In the genomic region with DNA sequence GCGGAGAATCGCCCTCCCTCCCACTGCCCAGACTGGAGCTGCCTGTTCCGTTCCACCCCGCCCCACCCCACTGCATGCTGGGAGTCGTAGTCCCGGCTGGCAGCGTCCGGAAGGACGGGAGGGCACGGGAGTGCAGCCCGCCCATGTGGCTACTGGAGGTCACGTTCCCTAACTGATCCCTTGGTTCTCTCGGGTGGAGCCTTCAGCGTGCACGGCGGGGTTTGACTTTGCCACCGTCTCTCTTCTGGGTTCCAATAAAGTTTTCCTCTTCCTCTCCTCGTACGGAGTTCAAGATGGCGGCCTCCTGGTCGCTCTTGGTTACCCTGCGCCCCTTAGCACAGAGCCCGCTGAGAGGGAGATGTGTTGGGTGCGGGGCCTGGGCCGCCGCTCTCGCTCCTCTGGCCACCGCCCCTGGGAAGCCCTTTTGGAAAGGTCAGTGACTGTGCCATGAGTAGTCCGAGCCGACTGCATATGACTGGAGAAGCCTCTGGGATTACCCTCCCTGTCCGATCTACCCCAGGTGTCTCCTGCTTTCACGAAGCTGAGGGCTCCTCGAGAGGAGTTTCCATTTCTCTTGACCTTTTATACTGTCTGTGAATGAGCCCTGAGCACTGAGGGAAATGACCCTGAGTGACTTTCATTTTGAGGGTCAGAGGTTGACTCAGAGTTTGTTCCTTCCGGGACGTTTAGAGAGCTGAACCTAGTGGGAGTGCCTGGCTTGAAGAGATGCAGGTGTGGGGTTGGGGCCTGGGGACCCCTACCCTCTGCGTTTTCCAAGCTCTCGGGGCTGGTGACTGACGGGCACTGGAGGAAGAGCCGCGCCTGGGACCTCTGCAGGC, we compare ENCODE assay signal across 8 cellular contexts. TPM values are rescaled to one million over a fixed set of nuclear protein-coding genes. Genes with fewer than 3 reads are reported as not detected.
DNase-seq lines count a peak whose midpoint lies in the region; ATAC-seq and TF ChIP-seq lines count a peak whose summit lies in the region.

Gene AFG1L, plus strand, starts transcription at position 268 of the 839 bp plus-strand sequence. Its CDS starts 26 bp downstream, at position 294.

- TF ChIP-seq CTCF in GM12875 (IDR thresholded peaks at IDR 0.05; ENCODE audit: borderline replicate concordance, insufficient read depth, low read depth, low read length) (no peak), upper lobe of right lung (IDR thresholded peaks at IDR 0.05) (peak; percentile 5)

- peaks cover 8% of the 10 kb centered on the region for H3K4me1 ChIP-seq in upper lobe of right lung

- peak within 1 kb of the TSS; percentile 95 for H3K27ac ChIP-seq in upper lobe of right lung

- no peaks in the 10 kb centered on the region for H3K27me3 ChIP-seq in upper lobe of right lung

- DNase-seq in NCI-H1105 (lab: John Stamatoyannopoulos, UW) (peak; percentile 93), T follicular helper cell (ENCODE audit: low read depth) (peak; percentile 81), amniotic epithelial cell (ENCODE audit: low read depth) (peak; percentile 85), left cardiac atrium (peak; percentile 95), posterior vena cava (ENCODE audit: low spot score) (peak; percentile 97), upper lobe of right lung (peak; percentile 98)

- H3K36me3 ChIP-seq in upper lobe of right lung = no peaks in the 10 kb centered on the region

- intact Hi-C loops in left cardiac atrium (cut with DNase I) (loop anchor here in 1 of 2 donors (2.0 kb wide), 1 partner anchor 34 kb away; the partner anchor contains the start of gene SNX3), posterior vena cava (cut with DNase I) (no loop called here), upper lobe of right lung (cut with DNase I) (no loop called here)

- H3K4me3 ChIP-seq in GM12875 (ENCODE audit: low read depth, low read length) = peak within 1 kb of the TSS; percentile 81
- H3K4me3 ChIP-seq in upper lobe of right lung = peak within 1 kb of the TSS; percentile 93

- no peaks in the 10 kb centered on the region for H3K9me3 ChIP-seq in upper lobe of right lung

- ATAC-seq in HG02642 (IDR thresholded peaks at IDR 0.05; ENCODE audit: poor library complexity, unreplicated experiment) = peak; percentile 93
- peak; percentile 99 to 100 for ATAC-seq in left cardiac atrium
- peak; percentile 99 for ATAC-seq in upper lobe of right lung

RNA-seq across cellular contexts. Expression of gene AFG1L, which starts in this region (rescaled TPM):
- total RNA-seq in left cardiac atrium (10 to 100 TPM; 10.2 to 10.9 TPM), posterior vena cava (1 to 10 TPM; 5.0 to 5.3 TPM), upper lobe of right lung (7.7 TPM)

Comparison
In these comparisons a context has a peak if more than half of its experiments do, and no peak if none do; other contexts are left out.
1. Peak in every context shown above with its lines: DNase-seq, ATAC-seq, H3K4me3 ChIP-seq and H3K27ac ChIP-seq.